ENCODE assay signal across 9 cellular contexts in genomic region chr3:195893916-195894315, GRCh38. TPM values are rescaled to one million over a fixed set of nuclear protein-coding genes. Genes with fewer than 3 reads are reported as not detected.
A peak's percentile ranks its signal among the peaks of the same experiment; 100 is the strongest.
DNase-seq lines count a peak whose midpoint lies in the region; ATAC-seq and TF ChIP-seq lines count a peak whose summit lies in the region.
"Had no signal": no experiment of that assay in that cellular context is flagged by ENCODE, and none has a peak within 500 bp of the region (broad histone marks: within the 10 kb centered on the region; RNA-seq: fewer than 3 reads in every experiment).

No MANE protein-coding gene starts in this region.

- H3K9ac ChIP-seq in SK-N-MC (ENCODE audit: insufficient read length) = peak overlapping the region; percentile 7

- DNase-seq in activated CD4-positive, alpha-beta memory T cell treated with anti-CD3 and anti-CD28 coated beads, Interleukin-2, amount 10 ng/mL, durations not matched to agents 7 days and 5 days = no peak
- DNase-seq in activated CD4-positive, alpha-beta memory T cell treated with anti-CD3 and anti-CD28 coated beads for 36 hours = no peak
- DNase-seq in SK-N-MC (ENCODE audit: low read depth, low spot score) = no peak
- DNase-seq in esophagus squamous epithelium (lab: John Stamatoyannopoulos, UW) = no peak
- DNase-seq in GM10248 (ENCODE audit: extremely low spot score) = no peak

- H3K36me3 ChIP-seq in SK-N-MC (ENCODE audit: insufficient read depth, low read length) (no peaks in the 10 kb centered on the region), esophagus squamous epithelium (peaks cover 0 to 9% (median 0%) of the 10 kb centered on the region in 3 donors)
- H3K36me3 ChIP-seq: cardiac muscle cell had no signal

- H3K27ac ChIP-seq in SK-N-MC (no peak overlapping the region), esophagus squamous epithelium (peak overlapping the region; percentile 85 to 94 (median 91))

- no peaks in the 10 kb centered on the region for H3K9me3 ChIP-seq in SK-N-MC (ENCODE audit: low read depth, low read length)
- H3K9me3 ChIP-seq in esophagus squamous epithelium = no peaks in the 10 kb centered on the region

- H3K27me3 ChIP-seq in esophagus squamous epithelium = no peaks in the 10 kb centered on the region
- H3K27me3 ChIP-seq: cardiac muscle cell had no signal

- H3K4me3 ChIP-seq in SK-N-MC (no peak overlapping the region), esophagus squamous epithelium (no peak overlapping the region)
- H3K4me3 ChIP-seq: cardiac muscle cell had no signal

- CTCF ChIA-PET in activated CD4-positive, alpha-beta memory T cell treated with anti-CD3 and anti-CD28 coated beads, Interleukin-2, amount 10 ng/mL, durations not matched to agents 7 days and 5 days (lab: Charles Lee) = interaction anchor here (0.6 to 6.6 kb wide), 20 partner anchors 9 to 623 kb away, joined by 3 to 124 read pairs (median 6); partner anchors contain the start of genes TNK2 and XXYLT1
- CTCF ChIA-PET in activated CD4-positive, alpha-beta memory T cell treated with anti-CD3 and anti-CD28 coated beads for 36 hours (lab: Charles Lee) = interaction anchor here (0.6 to 7.0 kb wide), 20 partner anchors 8 to 352 kb away, joined by 3 to 109 read pairs (median 6); partner anchors contain the start of gene TNK2
- CTCF ChIA-PET in GM10248 (lab: Yijun Ruan, JAX) = interaction anchor here (0.7 to 10.9 kb wide), 29 partner anchors 8 to 623 kb away, joined by 3 to 254 read pairs (median 7); partner anchors contain the start of genes PPP1R2, TNK2 and XXYLT1

- peaks cover 7% of the 10 kb centered on the region for H3K36me3 Mint-ChIP-seq in activated CD4-positive, alpha-beta memory T cell treated with anti-CD3 and anti-CD28 coated beads, Interleukin-2, amount 10 ng/mL, durations not matched to agents 7 days and 5 days (ENCODE audit: low read depth)
- peaks cover 2% of the 10 kb centered on the region for H3K36me3 Mint-ChIP-seq in activated CD4-positive, alpha-beta memory T cell treated with anti-CD3 and anti-CD28 coated beads for 36 hours
- H3K36me3 Mint-ChIP-seq in stimulated activated memory B cell treated with anti-CD40 and anti-IgM and Interleukin-4, amounts not matched to agents 10 μg/mL and 1 μg/mL and 100 μg/mL, for 72 hours = peaks cover 8% of the 10 kb centered on the region

- H3K27me3 Mint-ChIP-seq in activated CD4-positive, alpha-beta memory T cell treated with anti-CD3 and anti-CD28 coated beads, Interleukin-2, amount 10 ng/mL, durations not matched to agents 7 days and 5 days = no peaks in the 10 kb centered on the region
- H3K27me3 Mint-ChIP-seq in activated CD4-positive, alpha-beta memory T cell treated with anti-CD3 and anti-CD28 coated beads for 36 hours = no peaks in the 10 kb centered on the region
- H3K27me3 Mint-ChIP-seq in stimulated activated memory B cell treated with anti-CD40 and anti-IgM and Interleukin-4, amounts not matched to agents 10 μg/mL and 1 μg/mL and 100 μg/mL, for 72 hours = no peaks in the 10 kb centered on the region

- ATAC-seq in stimulated activated memory B cell treated with anti-CD40 and anti-IgM and Interleukin-4, amounts not matched to agents 10 μg/mL and 1 μg/mL and 100 μg/mL, for 72 hours = no peak
- ATAC-seq in HG03196 (IDR thresholded peaks at IDR 0.05; ENCODE audit: unreplicated experiment) = no peak
- no peak for ATAC-seq in HG03354 (IDR thresholded peaks at IDR 0.05; ENCODE audit: poor library complexity, severe bottlenecking, unreplicated experiment)

- TF ChIP-seq CTCF in esophagus squamous epithelium (IDR thresholded peaks at IDR 0.05) (no peak), GM10248 (IDR thresholded peaks at IDR 0.05; ENCODE audit: control extremely low read depth, extremely low read depth, low read depth, missing control alignments) (no peak)

- POLR2A ChIA-PET in activated CD4-positive, alpha-beta memory T cell treated with anti-CD3 and anti-CD28 coated beads, Interleukin-2, amount 10 ng/mL, durations not matched to agents 7 days and 5 days (lab: Charles Lee) = interaction anchor here (3.9 to 6.1 kb wide), 3 partner anchors 13 to 34 kb away, joined by 21 to 180 read pairs (median 24); partner anchors contain the start of gene TNK2
- POLR2A ChIA-PET in activated CD4-positive, alpha-beta memory T cell treated with anti-CD3 and anti-CD28 coated beads for 36 hours (lab: Charles Lee) = interaction anchor here (1.1 to 4.3 kb wide), 3 partner anchors 14 to 21 kb away, joined by 4 to 51 read pairs (median 6); partner anchors contain the start of gene TNK2
- POLR2A ChIA-PET in GM10248 (lab: Yijun Ruan, JAX) = interaction anchor here (1.0 kb wide), 1 partner anchor 14 kb away, joined by 3 read pairs; the partner anchor contains the start of gene TNK2

- H3K27ac Mint-ChIP-seq in activated CD4-positive, alpha-beta memory T cell treated with anti-CD3 and anti-CD28 coated beads, Interleukin-2, amount 10 ng/mL, durations not matched to agents 7 days and 5 days = no peak overlapping the region
- H3K27ac Mint-ChIP-seq in activated CD4-positive, alpha-beta memory T cell treated with anti-CD3 and anti-CD28 coated beads for 36 hours = no peak overlapping the region
- peak overlapping the region; percentile 91 for H3K27ac Mint-ChIP-seq in stimulated activated memory B cell treated with anti-CD40 and anti-IgM and Interleukin-4, amounts not matched to agents 10 μg/mL and 1 μg/mL and 100 μg/mL, for 72 hours

- intact Hi-C loops in activated CD4-positive, alpha-beta memory T cell treated with anti-CD3 and anti-CD28 coated beads for 36 hours (cut with micrococcal nuclease) = loop anchor here (1.0 kb wide), 2 partner anchors 31 to 35 kb away; no protein-coding TSS in a partner anchor
- intact Hi-C loops in esophagus squamous epithelium (cut with DNase I) = no loop called here

- peaks cover 44 to 92% (median 46%) of the 10 kb centered on the region in 3 donors for H3K4me1 ChIP-seq in esophagus squamous epithelium

- peak overlapping the region; percentile 39 for H3K4me3 Mint-ChIP-seq in activated CD4-positive, alpha-beta memory T cell treated with anti-CD3 and anti-CD28 coated beads, Interleukin-2, amount 10 ng/mL, durations not matched to agents 7 days and 5 days
- H3K4me3 Mint-ChIP-seq in activated CD4-positive, alpha-beta memory T cell treated with anti-CD3 and anti-CD28 coated beads for 36 hours = no peak overlapping the region
- peak overlapping the region; percentile 62 for H3K4me3 Mint-ChIP-seq in stimulated activated memory B cell treated with anti-CD40 and anti-IgM and Interleukin-4, amounts not matched to agents 10 μg/mL and 1 μg/mL and 100 μg/mL, for 72 hours

- H3K4me1 Mint-ChIP-seq in activated CD4-positive, alpha-beta memory T cell treated with anti-CD3 and anti-CD28 coated beads, Interleukin-2, amount 10 ng/mL, durations not matched to agents 7 days and 5 days = peaks cover 34% of the 10 kb centered on the region
- peaks cover 32% of the 10 kb centered on the region for H3K4me1 Mint-ChIP-seq in activated CD4-positive, alpha-beta memory T cell treated with anti-CD3 and anti-CD28 coated beads for 36 hours (ENCODE audit: low read depth)
- peaks cover 69% of the 10 kb centered on the region for H3K4me1 Mint-ChIP-seq in stimulated activated memory B cell treated with anti-CD40 and anti-IgM and Interleukin-4, amounts not matched to agents 10 μg/mL and 1 μg/mL and 100 μg/mL, for 72 hours

- WGBS in esophagus squamous epithelium, 2 donors = 60 to 65% methylated on average over 1 to 2 of the region's 4 CpGs

- no peak for TF ChIP-seq POLR2A in esophagus squamous epithelium (IDR thresholded peaks at IDR 0.05)

- H3K9me3 Mint-ChIP-seq in activated CD4-positive, alpha-beta memory T cell treated with anti-CD3 and anti-CD28 coated beads, Interleukin-2, amount 10 ng/mL, durations not matched to agents 7 days and 5 days = no peaks in the 10 kb centered on the region
- no peaks in the 10 kb centered on the region for H3K9me3 Mint-ChIP-seq in activated CD4-positive, alpha-beta memory T cell treated with anti-CD3 and anti-CD28 coated beads for 36 hours
- no peaks in the 10 kb centered on the region for H3K9me3 Mint-ChIP-seq in stimulated activated memory B cell treated with anti-CD40 and anti-IgM and Interleukin-4, amounts not matched to agents 10 μg/mL and 1 μg/mL and 100 μg/mL, for 72 hours

RNA-seq across cellular contexts. Expression of gene TNK2, which starts 14.4 kb away (rescaled TPM):
- 100 to 1,000 TPM; 113 to 115 TPM for total RNA-seq in activated CD4-positive, alpha-beta memory T cell treated with anti-CD3 and anti-CD28 coated beads, Interleukin-2, amount 10 ng/mL, durations not matched to agents 7 days and 5 days
- 10 to 100 TPM; 59.9 to 67.1 TPM for total RNA-seq in activated CD4-positive, alpha-beta memory T cell treated with anti-CD3 and anti-CD28 coated beads for 36 hours
- 10 to 100 TPM; 18.4 to 45.7 (median 42.8) TPM for total RNA-seq in esophagus squamous epithelium
